Comparison of ENCODE assay signal across 12 cellular contexts in the genomic region with DNA sequence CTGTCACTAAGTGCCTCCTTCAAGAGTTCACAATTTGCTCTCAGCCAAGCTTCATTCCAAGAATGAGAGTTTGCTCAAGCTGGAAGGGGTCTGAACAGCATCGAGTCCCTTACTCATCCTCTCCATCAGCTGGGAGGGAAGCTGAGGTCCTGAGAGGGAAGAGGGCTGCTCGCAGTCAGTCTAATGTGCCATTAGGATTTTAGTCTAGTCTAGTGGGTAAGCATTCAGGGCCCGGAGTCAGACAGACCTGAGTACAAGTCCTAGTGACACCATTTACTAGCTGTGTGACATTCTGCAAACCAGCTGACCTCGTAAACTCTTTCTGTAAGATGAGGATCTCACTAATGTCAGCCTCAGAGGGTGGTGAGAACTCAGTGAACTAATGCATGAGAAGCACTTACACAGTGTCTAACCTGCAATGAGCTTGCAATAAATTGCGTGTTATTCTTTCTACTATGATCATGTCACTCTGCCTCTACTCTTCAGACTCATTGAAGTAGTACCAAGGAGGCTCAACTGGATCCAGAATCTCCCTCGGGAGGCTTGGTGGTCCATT. TPM values are rescaled to one million over a fixed set of nuclear protein-coding genes. Genes with fewer than 3 reads are reported as not detected.
A peak's percentile ranks its signal among the peaks of the same experiment; 100 is the strongest.
DNase-seq lines count a peak whose midpoint lies in the region; ATAC-seq lines count a peak whose summit lies in the region.
"Had no signal": no experiment of that assay in that cellular context is flagged by ENCODE, and none has a peak within 500 bp of the region (broad histone marks: within the 10 kb centered on the region; RNA-seq: fewer than 3 reads in every experiment).

No MANE protein-coding gene starts in this region.

- H3K4me3 Mint-ChIP-seq in activated T-cell treated with anti-CD3 and anti-CD28 coated beads, Interleukin-2, amount 50 U/mL, for 4 hours: peak overlapping the region; percentile 80
- peak overlapping the region; percentile 86 for H3K4me3 Mint-ChIP-seq in memory B cell

- peak; percentile 33 to 40 for ATAC-seq in activated T-cell treated with anti-CD3 and anti-CD28 coated beads, Interleukin-2, amount 50 U/mL, for 4 hours
- peak; percentile 5 for ATAC-seq in memory B cell (ENCODE audit: low read depth)
- no peak for ATAC-seq in HG02938 (IDR thresholded peaks at IDR 0.05; ENCODE audit: unreplicated experiment)

- H3K9me3 Mint-ChIP-seq in activated T-cell treated with anti-CD3 and anti-CD28 coated beads, Interleukin-2, amount 50 U/mL, for 4 hours: peaks cover 3% of the 10 kb centered on the region
- no peaks in the 10 kb centered on the region for H3K9me3 Mint-ChIP-seq in memory B cell

- H3K27me3 Mint-ChIP-seq in activated T-cell treated with anti-CD3 and anti-CD28 coated beads, Interleukin-2, amount 50 U/mL, for 4 hours (ENCODE audit: low read depth): no peaks in the 10 kb centered on the region
- H3K27me3 Mint-ChIP-seq in memory B cell: no peaks in the 10 kb centered on the region

- H3K36me3 Mint-ChIP-seq in activated T-cell treated with anti-CD3 and anti-CD28 coated beads, Interleukin-2, amount 50 U/mL, for 4 hours (ENCODE audit: insufficient read depth): no peaks in the 10 kb centered on the region
- peaks cover 4% of the 10 kb centered on the region for H3K36me3 Mint-ChIP-seq in memory B cell

- H3K4me1 Mint-ChIP-seq in activated T-cell treated with anti-CD3 and anti-CD28 coated beads, Interleukin-2, amount 50 U/mL, for 4 hours (ENCODE audit: low read depth): peaks cover 88% of the 10 kb centered on the region
- H3K4me1 Mint-ChIP-seq in memory B cell: peaks cover 57% of the 10 kb centered on the region

- DNase-seq in stimulated activated CD4-positive, alpha-beta T cell treated with anti-CD3 and anti-CD28 coated beads, Interleukin-4, amount 100 ng/mL, for 24 hours: peak; percentile 23
- DNase-seq in stimulated activated CD4-positive, alpha-beta T cell treated with anti-CD3 and anti-CD28 coated beads, Interleukin-4, amount 100 ng/mL, for 4 hours: no peak
- DNase-seq in activated T-cell treated with anti-CD3 and anti-CD28 coated beads, Interleukin-2, amount 50 U/mL, for 4 hours: no peak
- DNase-seq in memory B cell (ENCODE audit: low spot score in 2 of 2) (no peak), germinal center (ENCODE audit: low spot score) (no peak), AG20443 (ENCODE audit: low spot score) (no peak), NCI-H1436 treated with DMSO at 0.1 percent for 48 hours (lab: John Stamatoyannopoulos, UW) (no peak)
- DNase-seq: MV-4-11, NCI-H510A treated with DMSO at 0.1 percent for 48 hours had no signal

- H3K27ac Mint-ChIP-seq in memory B cell: peak overlapping the region; percentile 94

RNA-seq across cellular contexts. Expression of a gene that starts 41.2 kb away (rescaled TPM):
- 1 to 10 TPM; 1.8 to 2.5 (median 2.2) TPM for total RNA-seq in activated T-cell treated with anti-CD3 and anti-CD28 coated beads, Interleukin-2, amount 50 U/mL, for 4 hours
- total RNA-seq: cerebellum, HT-29 had no signal
